ENCODE assay signal across 26 cellular contexts in the genomic region with DNA sequence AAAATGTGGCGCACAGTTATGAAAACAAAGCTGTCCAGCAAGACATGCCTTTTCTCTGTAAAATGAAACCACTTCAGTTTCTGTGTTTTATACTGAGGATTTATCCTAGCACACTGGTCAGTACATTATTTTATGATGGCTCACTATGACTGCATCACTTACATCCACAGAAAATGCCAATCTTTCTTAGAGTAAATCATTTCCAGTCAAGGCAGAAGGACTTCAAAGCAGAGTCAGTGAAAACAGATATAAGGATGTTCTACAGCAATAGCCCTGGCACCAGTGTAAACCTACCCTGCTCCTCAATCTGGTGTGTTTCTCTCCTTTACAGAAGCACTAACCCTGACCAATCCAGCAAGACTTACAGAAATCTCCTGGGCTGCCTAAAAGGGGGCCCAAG.
A peak's percentile ranks its signal among the peaks of the same experiment; 100 is the strongest.
DNase-seq lines count a peak whose midpoint lies in the region; ATAC-seq and TF ChIP-seq lines count a peak whose summit lies in the region.
"Had no signal": no experiment of that assay in that cellular context is flagged by ENCODE, and none has a peak within 500 bp of the region (broad histone marks: within the 10 kb centered on the region; RNA-seq: fewer than 3 reads in every experiment).

No MANE protein-coding gene starts in this region.

- CTCF ChIA-PET in T-cell (lab: Charles Lee), result no interaction called here

- H3K27me3 ChIP-seq in fibroblast of lung (ENCODE audit: control insufficient read depth, insufficient read depth, low read length), result no peaks in the 10 kb centered on the region
- H3K27me3 ChIP-seq: ovary, right atrium auricular region, transverse colon had no signal

- H3K4me1 Mint-ChIP-seq in HFFc6 (ENCODE audit: low read depth), result 0 out of 2 replicates have a peak, but pooled peaks cover 10% of the 10 kb centered on the region
- H3K4me1 Mint-ChIP-seq in T-cell, result no peaks in the 10 kb centered on the region
- H3K4me1 Mint-ChIP-seq: naive thymus-derived CD4-positive, alpha-beta T cell; stimulated activated naive CD8-positive, alpha-beta T cell treated with anti-CD3 and anti-CD28 coated beads, Interleukin-15, amount 100 ng/mL, for 72 hours had no signal

- no peaks in the 10 kb centered on the region for H4K20me1 ChIP-seq in fibroblast of lung (ENCODE audit: control insufficient read depth, extremely low read depth, insufficient read depth, low read length)

- DNase-seq in HFFc6 (peak; percentile 20), fibroblast of lung (ENCODE audit: low read depth in 2 of 2) (peak; percentile 45 to 76), renal cortical epithelial cell (ENCODE audit: low read depth) (peak; percentile 27), iPS-NIHi11 (ENCODE audit: low spot score) (no peak), T-cell (no peak), superior temporal gyrus (ENCODE audit: extremely low spot score) (no peak)
- DNase-seq: activated naive CD4-positive, alpha-beta T cell treated with anti-CD3 and anti-CD28 coated beads, Interleukin-2, amount 50 U/mL, for 16 hours; AML-193; aorta; CD8-positive, alpha-beta T cell; cerebellar nuclear complex; DMS79; effector CD4-positive, alpha-beta T cell; erythroblast; left colon; mesenchymal stem cell; naive thymus-derived CD4-positive, alpha-beta T cell; NCI-H1105; NCI-H526; ovary; stimulated activated CD4-positive, alpha-beta T cell treated with anti-CD3 and anti-CD28 coated beads, Interleukin-12 subunit alpha, Interleukin-12 subunit beta, amount 100 ng/mL, for 4 hours; stimulated activated naive CD8-positive, alpha-beta T cell treated with anti-CD3 and anti-CD28 coated beads, Interleukin-15, amount 100 ng/mL, for 72 hours; SW 1271; transverse colon had no signal

- no peaks in the 10 kb centered on the region for H3K36me3 ChIP-seq in fibroblast of lung (ENCODE audit: control insufficient read depth, insufficient read depth, low read length)
- H3K36me3 ChIP-seq: ovary, right atrium auricular region, transverse colon had no signal

- H3K9ac ChIP-seq in fibroblast of lung (ENCODE audit: insufficient read depth, low read length), result no peak overlapping the region

- TF ChIP-seq CTCF in HFFc6 (IDR thresholded peaks at IDR 0.05), result no peak
- no peak for TF ChIP-seq CTCF in VCaP (conservative IDR thresholded peaks at IDR 0.05)
- no peak for TF ChIP-seq CTCF in fibroblast of lung (conservative IDR thresholded peaks at IDR 0.05 in 1 of 2, IDR thresholded peaks at IDR 0.05 in 1 of 2; ENCODE audit: low read depth in 1 of 2, low read length in 2 of 2)

- H3K36me3 Mint-ChIP-seq in HFFc6 (ENCODE audit: low read depth) (no peaks in the 10 kb centered on the region), T-cell (no peaks in the 10 kb centered on the region)
- H3K36me3 Mint-ChIP-seq: CD8-positive, alpha-beta T cell; naive thymus-derived CD4-positive, alpha-beta T cell had no signal

- H3K27ac Mint-ChIP-seq in HFFc6, result no peak overlapping the region
- no peak overlapping the region for H3K27ac Mint-ChIP-seq in T-cell
- H3K27ac Mint-ChIP-seq: CD8-positive, alpha-beta T cell; naive thymus-derived CD4-positive, alpha-beta T cell; stimulated activated naive CD8-positive, alpha-beta T cell treated with anti-CD3 and anti-CD28 coated beads, Interleukin-15, amount 100 ng/mL, for 72 hours had no signal

- H3K4me3 Mint-ChIP-seq in HFFc6 (no peak overlapping the region), T-cell (no peak overlapping the region)
- H3K4me3 Mint-ChIP-seq: CD8-positive, alpha-beta T cell; naive thymus-derived CD4-positive, alpha-beta T cell; stimulated activated naive CD8-positive, alpha-beta T cell treated with anti-CD3 and anti-CD28 coated beads, Interleukin-15, amount 100 ng/mL, for 72 hours had no signal

- H3K9me3 ChIP-seq in fibroblast of lung (ENCODE audit: control insufficient read depth, insufficient read depth, low read depth, low read length), result no peaks in the 10 kb centered on the region
- H3K9me3 ChIP-seq: ovary, right atrium auricular region, transverse colon had no signal

- H3K9me3 Mint-ChIP-seq in HFFc6, result peaks cover 7% of the 10 kb centered on the region; the same call in 1 of the 2 replicates
- H3K9me3 Mint-ChIP-seq in T-cell, result peaks cover 2 to 8% (median 6%) of the 10 kb centered on the region in 3 donors
- H3K9me3 Mint-ChIP-seq: stimulated activated naive CD8-positive, alpha-beta T cell treated with anti-CD3 and anti-CD28 coated beads, Interleukin-15, amount 100 ng/mL, for 72 hours had no signal

- H3K27me3 Mint-ChIP-seq in HFFc6 (ENCODE audit: insufficient read depth), result no peaks in the 10 kb centered on the region
- H3K27me3 Mint-ChIP-seq in T-cell, result no peaks in the 10 kb centered on the region
- H3K27me3 Mint-ChIP-seq: stimulated activated naive CD8-positive, alpha-beta T cell treated with anti-CD3 and anti-CD28 coated beads, Interleukin-15, amount 100 ng/mL, for 72 hours had no signal

- no peak for ATAC-seq in T-cell (replicated peaks in 1 of 4)
- ATAC-seq: CD8-positive, alpha-beta T cell; left colon; naive thymus-derived CD4-positive, alpha-beta T cell; stimulated activated naive CD8-positive, alpha-beta T cell treated with anti-CD3 and anti-CD28 coated beads, Interleukin-15, amount 100 ng/mL, for 72 hours had no signal

- H3K4me3 ChIP-seq in fibroblast of lung (replicated peaks in 1 of 4; ENCODE audit: control extremely low read depth in 1 of 4, insufficient read depth in 1 of 4, low read depth in 3 of 4, low read length in 4 of 4), result no peak overlapping the region
- H3K4me3 ChIP-seq: ovary, right atrium auricular region, transverse colon had no signal

- H3K4me2 ChIP-seq in fibroblast of lung (ENCODE audit: extremely low read depth, insufficient read depth, low read length), result no peak overlapping the region

- H2AFZ ChIP-seq in fibroblast of lung (ENCODE audit: low read length), result no peak overlapping the region

- H3K4me1 ChIP-seq in fibroblast of lung (ENCODE audit: control insufficient read depth, extremely low read depth, insufficient read depth, low read length), result no peaks in the 10 kb centered on the region
- H3K4me1 ChIP-seq: right atrium auricular region, transverse colon had no signal

- POLR2A ChIA-PET in T-cell (lab: Charles Lee), result no interaction called here

- H3K27ac ChIP-seq in VCaP (peak overlapping the region; percentile 15; the same call in 1 of the 2 replicates), fibroblast of lung (ENCODE audit: insufficient read depth, low read length) (no peak overlapping the region)
- H3K27ac ChIP-seq: ovary, right atrium auricular region, transverse colon had no signal

- no peaks in the 10 kb centered on the region for H3K79me2 ChIP-seq in fibroblast of lung (ENCODE audit: control insufficient read depth, insufficient read depth, low read length)

Comparison
In these comparisons a context has a peak if more than half of its experiments do, and no peak if none do; other contexts are left out.
1. DNase-seq: peak in HFFc6 (single experiment), fibroblast of lung (2 of 2) and renal cortical epithelial cell (single experiment); none in iPS-NIHi11 (single experiment), T-cell (0 of 34) and superior temporal gyrus (single experiment).